Comparison of ENCODE assay signal across 10 cellular contexts in the genomic region with DNA sequence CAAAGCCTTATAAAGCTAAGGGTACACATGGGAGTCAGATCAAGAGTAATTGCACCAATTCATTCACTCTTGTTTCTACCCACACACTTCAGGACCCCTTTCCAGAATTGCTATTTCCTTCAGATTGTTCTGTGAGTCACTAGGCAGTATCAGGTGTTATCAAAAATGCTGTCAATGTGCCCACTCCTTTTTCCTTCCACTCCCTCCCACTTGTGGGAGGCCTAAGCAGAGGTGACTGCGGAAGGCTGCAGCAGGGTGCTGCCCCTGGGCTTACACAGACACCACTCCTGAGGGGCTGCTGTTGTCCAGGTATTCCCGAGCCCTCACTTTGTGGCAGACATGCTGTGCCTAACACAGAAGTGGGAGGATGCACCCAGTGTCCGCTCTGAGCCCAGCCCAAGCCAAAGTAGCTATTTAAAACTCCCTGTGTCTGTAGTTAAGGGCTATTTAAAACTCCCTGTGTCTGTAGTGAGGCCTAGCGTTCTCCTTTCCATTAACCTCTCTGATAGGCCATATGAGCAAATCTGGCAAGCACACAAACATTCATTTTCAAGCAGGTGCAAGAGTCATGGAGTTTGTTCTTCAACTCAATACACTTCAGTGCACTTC.
DNase-seq lines count a peak whose midpoint lies in the region; ATAC-seq and TF ChIP-seq lines count a peak whose summit lies in the region.
"Had no signal": no experiment of that assay in that cellular context is flagged by ENCODE, and none has a peak within 500 bp of the region (broad histone marks: within the 10 kb centered on the region; RNA-seq: fewer than 3 reads in every experiment).

No MANE protein-coding gene starts in this region.

- no peak overlapping the region for H3K4me3 ChIP-seq in lung

- H3K27ac Mint-ChIP-seq in effector memory CD8-positive, alpha-beta T cell = no peak overlapping the region
- no peak overlapping the region for H3K27ac Mint-ChIP-seq in endothelial cell (ENCODE audit: unreplicated experiment)
- H3K27ac Mint-ChIP-seq: memory B cell had no signal

- H3K4me1 ChIP-seq in lung (ENCODE audit: control insufficient read depth in 2 of 2, insufficient read depth in 2 of 2, low read length in 2 of 2) = peaks cover 4 to 5% of the 10 kb centered on the region in 2 donors

- no peak overlapping the region for H3K4me3 Mint-ChIP-seq in activated T-cell treated with anti-CD3 and anti-CD28 coated beads, Interleukin-2, amount 50 U/mL, for 4 hours
- no peak overlapping the region for H3K4me3 Mint-ChIP-seq in effector memory CD8-positive, alpha-beta T cell
- no peak overlapping the region for H3K4me3 Mint-ChIP-seq in endothelial cell (ENCODE audit: unreplicated experiment)
- H3K4me3 Mint-ChIP-seq: memory B cell had no signal

- H3K27me3 Mint-ChIP-seq in activated T-cell treated with anti-CD3 and anti-CD28 coated beads, Interleukin-2, amount 50 U/mL, for 4 hours (ENCODE audit: low read depth) = no peaks in the 10 kb centered on the region
- H3K27me3 Mint-ChIP-seq in effector memory CD8-positive, alpha-beta T cell = no peaks in the 10 kb centered on the region
- H3K27me3 Mint-ChIP-seq in endothelial cell (ENCODE audit: unreplicated experiment) = no peaks in the 10 kb centered on the region
- H3K27me3 Mint-ChIP-seq: memory B cell had no signal

- TF ChIP-seq CTCF in lung (IDR thresholded peaks at IDR 0.05; ENCODE audit: control extremely low read depth, extremely low read depth) (no peak), endothelial cell (IDR thresholded peaks at IDR 0.05; ENCODE audit: unreplicated experiment) (no peak)

- no peaks in the 10 kb centered on the region for H3K36me3 ChIP-seq in lung (ENCODE audit: control insufficient read depth in 2 of 2, insufficient read depth in 2 of 2, low read length in 2 of 2)

- no peaks in the 10 kb centered on the region for H3K36me3 Mint-ChIP-seq in activated T-cell treated with anti-CD3 and anti-CD28 coated beads, Interleukin-2, amount 50 U/mL, for 4 hours (ENCODE audit: insufficient read depth)
- no peaks in the 10 kb centered on the region for H3K36me3 Mint-ChIP-seq in effector memory CD8-positive, alpha-beta T cell (ENCODE audit: insufficient read depth)
- H3K36me3 Mint-ChIP-seq in endothelial cell (ENCODE audit: low read depth, unreplicated experiment) = no peaks in the 10 kb centered on the region
- H3K36me3 Mint-ChIP-seq: memory B cell had no signal

- peaks cover 24% of the 10 kb centered on the region for H3K4me1 Mint-ChIP-seq in activated T-cell treated with anti-CD3 and anti-CD28 coated beads, Interleukin-2, amount 50 U/mL, for 4 hours (ENCODE audit: low read depth)
- H3K4me1 Mint-ChIP-seq in effector memory CD8-positive, alpha-beta T cell (ENCODE audit: low read depth in 2 of 2) = peaks cover 0 to 6% of the 10 kb centered on the region in 2 donors
- H3K4me1 Mint-ChIP-seq in endothelial cell (ENCODE audit: unreplicated experiment) = peaks cover 23% of the 10 kb centered on the region

- DNase-seq in activated CD4-positive, alpha-beta T cell treated with anti-CD3 and anti-CD28 coated beads for 4 hours = peak; percentile 19 to 25
- DNase-seq in activated CD4-positive, alpha-beta T cell treated with anti-CD3 and anti-CD28 coated beads, Interleukin-2, amount 50 U/mL, for 1 hour = no peak
- no peak for DNase-seq in activated T-cell treated with anti-CD3 and anti-CD28 coated beads, Interleukin-2, amount 50 U/mL, for 4 hours
- no peak for DNase-seq in lung (ENCODE audit: low spot score)
- peak; percentile 64 for DNase-seq in stimulated activated CD8-positive, alpha-beta memory T cell treated with anti-CD3 and anti-CD28 coated beads, Interleukin-4, amount 100 ng/mL, for 48 hours
- no peak for DNase-seq in NCI-H1436 (lab: John Stamatoyannopoulos, UW)
- no peak for DNase-seq in effector memory CD8-positive, alpha-beta T cell
- no peak for DNase-seq in endothelial cell (ENCODE audit: low spot score)
- DNase-seq: NK-92 treated with Interleukin-12 subunit alpha and Interleukin-12 subunit beta, amount 100 ng/mL, for 24 hours had no signal

- H3K27ac ChIP-seq in lung (ENCODE audit: low read depth in 1 of 2, low read length in 1 of 2) = peak overlapping the region in 1 of 2 donors; percentile 65

- peak; percentile 89 to 92 for ATAC-seq in activated T-cell treated with anti-CD3 and anti-CD28 coated beads, Interleukin-2, amount 50 U/mL, for 4 hours
- peak; percentile 61 for ATAC-seq in lung (ENCODE audit: insufficient read depth, low FRiP score)
- no peak for ATAC-seq in effector memory CD8-positive, alpha-beta T cell (replicated peaks)

- H3K9me3 ChIP-seq in lung (ENCODE audit: control insufficient read depth in 2 of 2, insufficient read depth in 1 of 2, low read length in 1 of 2) = no peaks in the 10 kb centered on the region

- H3K9me3 Mint-ChIP-seq in activated T-cell treated with anti-CD3 and anti-CD28 coated beads, Interleukin-2, amount 50 U/mL, for 4 hours = no peaks in the 10 kb centered on the region
- H3K9me3 Mint-ChIP-seq in effector memory CD8-positive, alpha-beta T cell = no peaks in the 10 kb centered on the region
- no peaks in the 10 kb centered on the region for H3K9me3 Mint-ChIP-seq in endothelial cell (ENCODE audit: unreplicated experiment)
- H3K9me3 Mint-ChIP-seq: memory B cell had no signal

- H3K27me3 ChIP-seq in lung (ENCODE audit: control insufficient read depth, insufficient read depth) = no peaks in the 10 kb centered on the region

- WGBS in lung, 2 donors = 78 to 82% methylated on average over 4 of the region's 4 CpGs

Comparison
In these comparisons a context has a peak if more than half of its experiments do, and no peak if none do; other contexts are left out.
1. DNase-seq: peak in activated CD4-positive, alpha-beta T cell treated with anti-CD3 and anti-CD28 coated beads for 4 hours (2 of 2) and stimulated activated CD8-positive, alpha-beta memory T cell treated with anti-CD3 and anti-CD28 coated beads, Interleukin-4, amount 100 ng/mL, for 48 hours (single experiment); none in activated CD4-positive, alpha-beta T cell treated with anti-CD3 and anti-CD28 coated beads, Interleukin-2, amount 50 U/mL, for 1 hour (single experiment), activated T-cell treated with anti-CD3 and anti-CD28 coated beads, Interleukin-2, amount 50 U/mL, for 4 hours (single experiment), lung (single experiment), NCI-H1436 (single experiment), effector memory CD8-positive, alpha-beta T cell (0 of 3) and endothelial cell (single experiment).